8 cellular contexts compared by ENCODE assay signal in the genomic region with DNA sequence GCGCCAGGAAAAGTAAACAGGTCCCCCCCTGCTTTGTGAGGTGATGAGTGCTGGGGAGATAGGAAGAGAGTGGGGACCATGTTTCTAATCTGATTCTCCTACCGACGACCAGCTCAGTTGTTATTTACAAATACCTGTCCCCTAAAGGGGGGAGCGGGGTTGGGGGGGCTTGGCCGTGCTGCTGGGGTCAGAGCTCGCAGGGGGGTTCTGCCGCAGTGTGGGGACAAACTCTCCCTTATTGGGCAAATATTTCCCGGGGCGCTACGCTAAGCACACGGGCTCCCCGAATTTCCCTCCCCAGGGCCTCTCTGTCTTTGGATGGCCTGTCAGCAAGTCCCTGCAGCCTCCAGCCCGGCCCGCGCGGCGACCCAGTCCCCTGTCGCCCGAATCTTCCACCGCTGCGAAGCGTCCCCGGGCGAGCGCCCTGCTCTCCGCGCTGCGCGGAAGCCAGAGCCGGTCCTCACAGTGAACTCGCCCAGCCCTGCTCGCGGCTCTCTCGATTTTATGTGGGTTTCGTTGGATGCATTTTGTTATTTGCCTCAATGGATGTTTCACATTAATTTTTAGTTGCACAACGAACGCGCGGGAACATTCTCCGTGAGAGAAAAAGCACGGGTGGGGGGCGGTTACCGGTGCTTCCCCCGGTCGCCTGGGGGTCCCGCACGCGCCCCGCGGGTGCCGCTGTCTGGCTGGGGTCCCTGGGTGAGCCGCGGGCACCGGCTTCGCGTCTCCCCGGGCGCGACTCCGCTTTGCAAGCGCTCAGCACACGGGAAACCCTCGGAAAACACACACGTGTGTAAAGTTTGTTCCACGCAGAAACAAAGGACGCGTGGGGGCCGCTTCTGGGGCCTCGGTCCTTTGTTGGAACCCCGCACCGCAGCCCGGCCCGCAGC. TPM values are rescaled to one million over a fixed set of nuclear protein-coding genes. Genes with fewer than 3 reads are reported as not detected.
DNase-seq lines count a peak whose midpoint lies in the region; ATAC-seq and TF ChIP-seq lines count a peak whose summit lies in the region.

No MANE protein-coding gene starts in this region.

- H3K4me1 ChIP-seq in GM23338 (ENCODE audit: insufficient read depth) = peaks cover 28% of the 10 kb centered on the region
- H3K4me1 ChIP-seq in esophagus squamous epithelium = peaks cover 6 to 74% (median 25%) of the 10 kb centered on the region in 3 donors
- peaks cover 5% of the 10 kb centered on the region for H3K4me1 ChIP-seq in ovary (ENCODE audit: insufficient read depth)

- H3K4me1 Mint-ChIP-seq in GM23338 = peaks cover 22% of the 10 kb centered on the region

- H3F3A ChIP-seq in GM23338 (replicated peaks; ENCODE audit: low read depth) = no peaks in the 10 kb centered on the region

- H3K9me3 ChIP-seq in esophagus squamous epithelium (no peaks in the 10 kb centered on the region), ovary (no peaks in the 10 kb centered on the region)

- H3K79me2 ChIP-seq in GM23338 (replicated peaks; ENCODE audit: insufficient read depth) = peaks cover 28% of the 10 kb centered on the region

- DNase-seq in GM23338 (ENCODE audit: low spot score) (peak; percentile 58), esophagus squamous epithelium (lab: John Stamatoyannopoulos, UW) (no peak), ovary (peak in 3 of 5 donors; percentile 40 to 54 (median 49)), Ammon's horn (ENCODE audit: low spot score) (no peak), NCI-H2081 (lab: John Stamatoyannopoulos, UW) (no peak), putamen (ENCODE audit: low spot score) (no peak)
- DNase-seq in activated CD8-positive, alpha-beta memory T cell treated with anti-CD3 and anti-CD28 coated beads, Interleukin-2, amount 50 U/mL, for 4 hours = peak; percentile 44

- H3K4me2 ChIP-seq in GM23338 = peak overlapping the region; percentile 78

- no peak overlapping the region for H3K27ac Mint-ChIP-seq in GM23338

- 15 to 42% methylated on average over 32 to 42 of the region's 73 CpGs for WGBS in esophagus squamous epithelium, 2 donors
- 30 to 42% (median 30%) methylated on average over 71 to 73 of the region's 73 CpGs for WGBS in ovary, 3 donors

- peaks cover 13% of the 10 kb centered on the region for H3K27me3 Mint-ChIP-seq in GM23338 (ENCODE audit: insufficient read depth, low read depth, poor library complexity)

- H3K4me3 ChIP-seq in GM23338 (peak overlapping the region; percentile 55), esophagus squamous epithelium (peak overlapping the region; percentile 70 to 86 (median 74)), ovary (peak overlapping the region; percentile 83)

- intact Hi-C loops in esophagus squamous epithelium (cut with DNase I) = no loop called here
- intact Hi-C loops in ovary (cut with DNase I) = loop anchor here in 3 of 4 donors (5.0 kb wide), 3 partner anchors 43 to 412 kb away; a partner anchor contains a TSS

- peak overlapping the region; percentile 72 for H2AFZ ChIP-seq in GM23338

- H3K27me3 ChIP-seq in GM23338 (ENCODE audit: insufficient read depth) = peaks cover 13% of the 10 kb centered on the region
- no peaks in the 10 kb centered on the region for H3K27me3 ChIP-seq in esophagus squamous epithelium
- no peaks in the 10 kb centered on the region for H3K27me3 ChIP-seq in ovary

- H4K20me1 ChIP-seq in GM23338 (replicated peaks; ENCODE audit: insufficient read depth) = no peaks in the 10 kb centered on the region

- H3K9me3 Mint-ChIP-seq in GM23338 = peaks cover 3% of the 10 kb centered on the region; the same call in 2 of the 3 replicates

- H3K36me3 Mint-ChIP-seq in GM23338 (ENCODE audit: low read depth) = peaks cover 3% of the 10 kb centered on the region; the same call in 2 of the 3 replicates

- TF ChIP-seq EP300 in ovary (IDR thresholded peaks at IDR 0.05) = no peak

- peak; percentile 11 for ATAC-seq in GM23338
- no peak for ATAC-seq in GM19328 (IDR thresholded peaks at IDR 0.05; ENCODE audit: unreplicated experiment)

- H3K36me3 ChIP-seq in GM23338 (ENCODE audit: insufficient read depth) (no peaks in the 10 kb centered on the region), esophagus squamous epithelium (no peaks in the 10 kb centered on the region), ovary (no peaks in the 10 kb centered on the region)

- TF ChIP-seq POLR2A in esophagus squamous epithelium (IDR thresholded peaks at IDR 0.05) = no peak
- no peak for TF ChIP-seq POLR2A in ovary (IDR thresholded peaks at IDR 0.05)

- H3K9me2 ChIP-seq in GM23338 (ENCODE audit: insufficient read depth) = no peaks in the 10 kb centered on the region

- peak overlapping the region; percentile 66 for H3K4me3 Mint-ChIP-seq in GM23338

- H3K27ac ChIP-seq in GM23338 (ENCODE audit: low read depth) (no peak overlapping the region), esophagus squamous epithelium (peak overlapping the region; percentile 92 to 97 (median 96)), ovary (peak overlapping the region; percentile 75 to 85)

- TF ChIP-seq CTCF in GM23338 (conservative IDR thresholded peaks at IDR 0.05; ENCODE audit: low read depth in 2 of 2) (no peak), esophagus squamous epithelium (IDR thresholded peaks at IDR 0.05) (no peak), ovary (IDR thresholded peaks at IDR 0.05) (no peak)

TF ChIP-seq in GM23338, 12 proteins besides CTCF, POLR2A, EP300 and RAD21:
- TF ChIP-seq EZH2 (IDR thresholded peaks at IDR 0.05; ENCODE audit: low read depth, unreplicated experiment) = peak; percentile 49
- TF ChIP-seq POLR2AphosphoS5 (IDR thresholded peaks at IDR 0.05; ENCODE audit: low read depth) = no peak

RNA-seq across cellular contexts. Expression of a gene that starts 1.5 kb away (rescaled TPM):
- total RNA-seq in GM23338 (2014; rRNA removed; shearing (Covaris generic)) = 66.5 and 70.5 TPM in 2 replicates
- polyA plus RNA-seq in GM23338 (2016; fragmentation: Nextera tagmentation; extraction: Ambion mirVana) (27.7 and 31.2 TPM in 2 replicates), ovary (10 to 100 TPM; 42.5 to 55.3 TPM)
- total RNA-seq in esophagus squamous epithelium (10 to 100 TPM; 29.6 to 49.2 (median 32.8) TPM), ovary (10 to 100 TPM; 31.9 to 55.8 (median 46.5) TPM)

RNA-seq across cellular contexts. Expression of a gene that starts 43.1 kb away (rescaled TPM):
- 24.1 and 30.0 TPM in 2 replicates for total RNA-seq in GM23338 (2014; rRNA removed; shearing (Covaris generic))
- polyA plus RNA-seq in GM23338 (2016; fragmentation: Nextera tagmentation; extraction: Ambion mirVana) (17.8 and 23.5 TPM in 2 replicates), ovary (10 to 100 TPM in 1 of 2 donors, 1 to 10 TPM in 1; 6.2 to 38.5 TPM)
- total RNA-seq in esophagus squamous epithelium (10 to 100 TPM; 16.7 to 36.0 (median 21.0) TPM), ovary (10 to 100 TPM; 17.8 to 41.0 (median 33.9) TPM)

Comparison
In these comparisons a context has a peak if more than half of its experiments do, and no peak if none do; other contexts are left out.
1. DNase-seq: peak in GM23338 (single experiment), activated CD8-positive, alpha-beta memory T cell treated with anti-CD3 and anti-CD28 coated beads, Interleukin-2, amount 50 U/mL, for 4 hours (single experiment) and ovary (3 of 5); none in esophagus squamous epithelium (single experiment), Ammon's horn (single experiment), NCI-H2081 (0 of 2) and putamen (single experiment).
2. Peak in every context shown above with its lines, with median percentiles within 50 percentile points of each other: H3K4me3 ChIP-seq.